In the genomic region with DNA sequence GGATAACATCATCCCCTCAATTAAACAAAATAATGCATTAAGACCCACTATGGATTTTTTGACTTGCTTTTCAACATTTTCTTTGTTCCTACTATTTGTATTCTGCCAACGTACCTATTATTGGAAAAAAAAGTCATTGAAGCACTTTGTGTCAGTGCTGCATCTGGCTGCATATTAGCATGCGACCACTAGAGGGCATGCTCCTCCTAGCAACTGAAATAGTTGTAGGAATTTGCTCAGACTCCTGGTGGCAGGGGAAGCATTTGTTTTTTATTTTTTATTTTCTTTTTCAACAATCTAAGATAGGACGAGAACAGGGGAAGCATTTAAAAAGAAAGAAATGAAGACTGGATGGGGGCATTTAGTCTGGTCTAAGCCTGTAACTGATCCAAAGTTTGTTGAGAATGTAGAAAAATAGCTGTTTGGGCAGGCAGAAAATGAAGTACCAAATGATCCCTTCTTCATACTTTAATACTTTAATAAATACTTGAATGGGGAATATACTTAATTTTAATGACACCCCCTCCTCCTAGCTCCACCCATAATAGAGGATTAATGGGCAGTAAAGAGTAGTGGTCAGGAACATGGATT, we compare ENCODE assay signal across 8 cellular contexts. TPM values are rescaled to one million over a fixed set of nuclear protein-coding genes. Genes with fewer than 3 reads are reported as not detected.
DNase-seq lines count a peak whose midpoint lies in the region; ATAC-seq and TF ChIP-seq lines count a peak whose summit lies in the region.

No MANE protein-coding gene starts in this region.

- H3K36me3 ChIP-seq in right atrium auricular region: peaks cover 6% of the 10 kb centered on the region

- DNase-seq in NCI-H2081 (lab: John Stamatoyannopoulos, UW): peak; percentile 62 to 65
- no peak for DNase-seq in NCI-H2081 treated with DMSO at 0.1 percent for 48 hours (lab: John Stamatoyannopoulos, UW)
- DNase-seq in NCI-H1048 (lab: John Stamatoyannopoulos, UW): peak; percentile 63
- peak; percentile 38 to 77 (median 67) for DNase-seq in T-helper 2 cell
- peak; percentile 73 for DNase-seq in amniotic stem cell (lab: John Stamatoyannopoulos, UW)
- peak; percentile 81 for DNase-seq in right atrium auricular region (ENCODE audit: low spot score)
- peak; percentile 59 for DNase-seq in retina

- no peak overlapping the region for H3K27ac ChIP-seq in right atrium auricular region

- no peaks in the 10 kb centered on the region for H3K4me1 ChIP-seq in right atrium auricular region

- no peak overlapping the region for H3K4me3 ChIP-seq in right atrium auricular region

- peak; percentile 94 to 97 for TF ChIP-seq CTCF in right atrium auricular region (IDR thresholded peaks at IDR 0.05)

- H3K9me3 ChIP-seq in right atrium auricular region: peaks cover 0 to 9% of the 10 kb centered on the region in 2 donors

- H3K27me3 ChIP-seq in right atrium auricular region: no peaks in the 10 kb centered on the region

- no peak for ATAC-seq in GM21360 (IDR thresholded peaks at IDR 0.05; ENCODE audit: unreplicated experiment)

RNA-seq across cellular contexts. Expression of a gene that starts 14.5 kb away (rescaled TPM):
- under 1 TPM in 1 of 2 donors, not detected in 1; 0.67 TPM for total RNA-seq in right atrium auricular region

RNA-seq across cellular contexts. Expression of a gene that starts 26.8 kb away (rescaled TPM):
- 10 to 100 TPM; 25.4 to 37.9 TPM for total RNA-seq in right atrium auricular region

RNA-seq across cellular contexts. Expression of a gene that starts 42.7 kb away (rescaled TPM):
- 10 to 100 TPM in 1 of 2 donors, 1 to 10 TPM in 1; 3.4 to 10.6 TPM for total RNA-seq in right atrium auricular region

RNA-seq across cellular contexts. Expression of a gene that starts 47.9 kb away (rescaled TPM):
- total RNA-seq in right atrium auricular region: not detected
